Comparison of ENCODE assay signal across 14 cellular contexts in genomic region chr12:113071063-113071426, GRCh38. TPM values are rescaled to one million over a fixed set of nuclear protein-coding genes. Genes with fewer than 3 reads are reported as not detected.
DNase-seq lines count a peak whose midpoint lies in the region; ATAC-seq and TF ChIP-seq lines count a peak whose summit lies in the region.
"Had no signal": no experiment of that assay in that cellular context is flagged by ENCODE, and none has a peak within 500 bp of the region (broad histone marks: within the 10 kb centered on the region; RNA-seq: fewer than 3 reads in every experiment).

No MANE protein-coding gene starts in this region.

- ATAC-seq in CD4-positive, alpha-beta T cell (ENCODE audit: poor library complexity): no peak
- no peak for ATAC-seq in GM19397 (IDR thresholded peaks at IDR 0.05; ENCODE audit: unreplicated experiment)

- peak overlapping the region; percentile 68 for H3K4me3 ChIP-seq in OCI-LY3 (ENCODE audit: low read length)
- no peak overlapping the region for H3K4me3 ChIP-seq in endodermal cell (ENCODE audit: low read length)
- H3K4me3 ChIP-seq in neuronal stem cell (ENCODE audit: low read length in 2 of 2): no peak overlapping the region
- H3K4me3 ChIP-seq: Peyer's patch, psoas muscle had no signal

- H2BK5ac ChIP-seq in neuronal stem cell (ENCODE audit: low read length): no peak overlapping the region

- H2BK12ac ChIP-seq in neuronal stem cell (ENCODE audit: low read length): no peak overlapping the region

- H3K23ac ChIP-seq in neuronal stem cell (ENCODE audit: low read depth, low read length, poor library complexity): peak overlapping the region; percentile 50

- H3K27me3 Mint-ChIP-seq in CD4-positive, alpha-beta T cell: no peaks in the 10 kb centered on the region
- peaks cover 16% of the 10 kb centered on the region for H3K27me3 Mint-ChIP-seq in endodermal cell (ENCODE audit: insufficient read depth)
- peaks cover 20% of the 10 kb centered on the region for H3K27me3 Mint-ChIP-seq in progenitor cell of endocrine pancreas

- no peaks in the 10 kb centered on the region for H3K27me3 ChIP-seq in CD4-positive, alpha-beta T cell (ENCODE audit: control insufficient read depth, insufficient read depth, low read length)
- H3K27me3 ChIP-seq in OCI-LY3 (ENCODE audit: low read depth, low read length) (no peaks in the 10 kb centered on the region), endodermal cell (ENCODE audit: control insufficient read depth, insufficient read depth, low read length, poor library complexity, severe bottlenecking) (peaks cover 16% of the 10 kb centered on the region), neuronal stem cell (ENCODE audit: control insufficient read depth in 3 of 3, insufficient read depth in 3 of 3, low read depth in 1 of 3, low read length in 3 of 3) (peaks cover 0 to 21% (median 0%) of the 10 kb centered on the region in 3 experiments)
- H3K27me3 ChIP-seq: Peyer's patch had no signal

- TF ChIP-seq CTCF in CD4-positive, alpha-beta T cell (IDR thresholded peaks at IDR 0.05): no peak
- TF ChIP-seq CTCF in OCI-LY3 (IDR thresholded peaks at IDR 0.05; ENCODE audit: low read depth, low read length) (no peak), endodermal cell (conservative IDR thresholded peaks at IDR 0.05) (no peak), progenitor cell of endocrine pancreas (IDR thresholded peaks at IDR 0.05; ENCODE audit: unreplicated experiment) (no peak)

- CTCF ChIA-PET in CD4-positive, alpha-beta T cell (lab: Charles Lee): no interaction called here

- no peak overlapping the region for H3K14ac ChIP-seq in neuronal stem cell (ENCODE audit: low read length)

- H2AFZ ChIP-seq in OCI-LY3 (ENCODE audit: low read depth, low read length) (no peak overlapping the region), neuronal stem cell (ENCODE audit: low read length) (peak overlapping the region; percentile 9)

- H2AK5ac ChIP-seq in neuronal stem cell (ENCODE audit: low read depth, low read length): no peak overlapping the region

- peaks cover 5% of the 10 kb centered on the region; the same call in 1 of the 2 replicates for H3K79me2 ChIP-seq in OCI-LY3 (ENCODE audit: low read length)

- H3K4me3 Mint-ChIP-seq in CD4-positive, alpha-beta T cell: no peak overlapping the region
- no peak overlapping the region for H3K4me3 Mint-ChIP-seq in endodermal cell
- no peak overlapping the region for H3K4me3 Mint-ChIP-seq in progenitor cell of endocrine pancreas (ENCODE audit: low read depth)
- H3K4me3 Mint-ChIP-seq: mesothelial cell of epicardium had no signal

- no peak overlapping the region for H2BK120ac ChIP-seq in neuronal stem cell (ENCODE audit: low read depth, low read length)

- H4K8ac ChIP-seq in neuronal stem cell (ENCODE audit: low read depth, low read length): no peak overlapping the region

- H3K36me3 ChIP-seq in OCI-LY3 (replicated peaks; ENCODE audit: low read depth, low read length) (no peaks in the 10 kb centered on the region), endodermal cell (ENCODE audit: control insufficient read depth, insufficient read depth, low read length) (no peaks in the 10 kb centered on the region), neuronal stem cell (replicated peaks in 1 of 2; ENCODE audit: control insufficient read depth in 2 of 2, insufficient read depth in 2 of 2, low read length in 2 of 2) (no peaks in the 10 kb centered on the region)
- H3K36me3 ChIP-seq: Peyer's patch had no signal

- peak overlapping the region; percentile 75 for H3K27ac Mint-ChIP-seq in CD4-positive, alpha-beta T cell
- H3K27ac Mint-ChIP-seq in endodermal cell (peak overlapping the region; percentile 10), progenitor cell of endocrine pancreas (no peak overlapping the region)
- H3K27ac Mint-ChIP-seq: mesothelial cell of epicardium had no signal

- H3K4ac ChIP-seq in neuronal stem cell (ENCODE audit: low read length): no peak overlapping the region

- no peak overlapping the region for H4K91ac ChIP-seq in neuronal stem cell (ENCODE audit: low read depth, low read length, poor library complexity)

- 85 to 100% methylated on average over 1 to 3 of the region's 3 CpGs for WGBS in endodermal cell (ENCODE audit: insufficient coverage in 1 of 2, insufficient read length in 1 of 2), 2 experiments
- WGBS in neuronal stem cell (ENCODE audit: extremely low coverage in 2 of 2, insufficient read length in 2 of 2, insufficient replicate concordance in 1 of 2), 2 donors: no CpG with 5 or more reads among the region's 3 CpGs

- H3K4me1 Mint-ChIP-seq in CD4-positive, alpha-beta T cell (ENCODE audit: low read depth): peaks cover 82% of the 10 kb centered on the region
- H3K4me1 Mint-ChIP-seq in endodermal cell (peaks cover 4% of the 10 kb centered on the region), progenitor cell of endocrine pancreas (ENCODE audit: low read depth) (peaks cover 10% of the 10 kb centered on the region)
- H3K4me1 Mint-ChIP-seq: mesothelial cell of epicardium had no signal

- H3K9me3 ChIP-seq in CD4-positive, alpha-beta T cell (ENCODE audit: control insufficient read depth, low read length): no peaks in the 10 kb centered on the region
- H3K9me3 ChIP-seq in OCI-LY3 (ENCODE audit: insufficient read depth, low read length): no peaks in the 10 kb centered on the region
- H3K9me3 ChIP-seq in endodermal cell (ENCODE audit: control insufficient read depth, low read length): no peaks in the 10 kb centered on the region
- no peaks in the 10 kb centered on the region for H3K9me3 ChIP-seq in neuronal stem cell (replicated peaks in 1 of 2; ENCODE audit: control insufficient read depth in 2 of 2, insufficient read depth in 1 of 2, low read depth in 1 of 2, low read length in 2 of 2)
- H3K9me3 ChIP-seq: Peyer's patch, psoas muscle had no signal

- POLR2A ChIA-PET in CD4-positive, alpha-beta T cell (lab: Charles Lee): interaction anchor here (0.8 to 1.6 kb wide), 3 partner anchors 11 to 163 kb away, joined by 3 read pairs; no protein-coding TSS in a partner anchor

- H3K9me3 Mint-ChIP-seq in CD4-positive, alpha-beta T cell: no peaks in the 10 kb centered on the region
- H3K9me3 Mint-ChIP-seq in endodermal cell (no peaks in the 10 kb centered on the region), progenitor cell of endocrine pancreas (ENCODE audit: low read depth) (no peaks in the 10 kb centered on the region)
- H3K9me3 Mint-ChIP-seq: activated naive CD8-positive, alpha-beta T cell treated with anti-CD3 and anti-CD28 coated beads, Interleukin-2, amount 10 ng/mL, durations not matched to agents 7 days and 5 days; mesothelial cell of epicardium had no signal

- no peaks in the 10 kb centered on the region for H3K79me1 ChIP-seq in neuronal stem cell (ENCODE audit: low read depth, low read length)

- H3K9ac ChIP-seq in OCI-LY3 (ENCODE audit: low read length) (peak overlapping the region; percentile 84), endodermal cell (ENCODE audit: extremely low read depth, low read length, poor library complexity, severe bottlenecking) (no peak overlapping the region), neuronal stem cell (ENCODE audit: low read depth, low read length, poor library complexity) (no peak overlapping the region)

- no peak for DNase-seq in CD4-positive, alpha-beta T cell
- no peak for DNase-seq in endodermal cell
- DNase-seq in neuronal stem cell (ENCODE audit: low spot score): no peak
- DNase-seq in NCI-H1092 treated with DMSO at 0.1 percent for 48 hours (lab: John Stamatoyannopoulos, UW): no peak
- no peak for DNase-seq in KG1 (lab: John Stamatoyannopoulos, UW)
- DNase-seq in progenitor cell of endocrine pancreas (ENCODE audit: low spot score, unreplicated experiment): no peak
- DNase-seq: activated naive CD8-positive, alpha-beta T cell treated with anti-CD3 and anti-CD28 coated beads, Interleukin-2, amount 10 ng/mL, durations not matched to agents 7 days and 5 days; NCI-H1105; Peyer's patch; stimulated activated CD4-positive, alpha-beta T cell treated with anti-CD3 and anti-CD28 coated beads, Interleukin-2, amount 100 ng/mL, for 24 hours had no signal

- H3K36me3 Mint-ChIP-seq in CD4-positive, alpha-beta T cell (ENCODE audit: low read depth): peaks cover 28% of the 10 kb centered on the region
- no peaks in the 10 kb centered on the region for H3K36me3 Mint-ChIP-seq in endodermal cell (ENCODE audit: low read depth)
- no peaks in the 10 kb centered on the region for H3K36me3 Mint-ChIP-seq in progenitor cell of endocrine pancreas (ENCODE audit: insufficient read depth)
- H3K36me3 Mint-ChIP-seq: activated naive CD8-positive, alpha-beta T cell treated with anti-CD3 and anti-CD28 coated beads, Interleukin-2, amount 10 ng/mL, durations not matched to agents 7 days and 5 days; mesothelial cell of epicardium had no signal

- H3K18ac ChIP-seq in neuronal stem cell (ENCODE audit: low read length): no peak overlapping the region

- H3K4me1 ChIP-seq in OCI-LY3 (ENCODE audit: low read length) (peaks cover 87% of the 10 kb centered on the region), endodermal cell (ENCODE audit: control insufficient read depth, insufficient read depth, low read length) (no peaks in the 10 kb centered on the region), neuronal stem cell (ENCODE audit: control insufficient read depth in 2 of 2, insufficient read depth in 1 of 2, low read depth in 1 of 2, low read length in 2 of 2) (peaks cover 0 to 4% of the 10 kb centered on the region in 2 donors)
- H3K4me1 ChIP-seq: psoas muscle had no signal

- peak overlapping the region; percentile 70 for H3K4me2 ChIP-seq in OCI-LY3 (ENCODE audit: low read length)
- H3K4me2 ChIP-seq in neuronal stem cell (ENCODE audit: insufficient read depth, low read length, poor library complexity, severe bottlenecking): no peak overlapping the region

- no peak overlapping the region for H3K27ac ChIP-seq in CD4-positive, alpha-beta T cell (ENCODE audit: low read depth, low read length)
- H3K27ac ChIP-seq in OCI-LY3 (ENCODE audit: low read length): peak overlapping the region; percentile 92
- peak overlapping the region; percentile 47 for H3K27ac ChIP-seq in endodermal cell (ENCODE audit: low read depth, low read length)
- H3K27ac ChIP-seq in neuronal stem cell (replicated peaks; ENCODE audit: low read length): no peak overlapping the region
- H3K27ac ChIP-seq: psoas muscle had no signal

- no peaks in the 10 kb centered on the region for H4K20me1 ChIP-seq in OCI-LY3 (ENCODE audit: insufficient read depth, low read length)

- intact Hi-C loops in CD4-positive, alpha-beta T cell (cut with DNase I, micrococcal nuclease): no loop called here

- no peak overlapping the region for H2BK15ac ChIP-seq in neuronal stem cell (ENCODE audit: low read length)

RNA-seq across cellular contexts. Expression of gene DTX1, which starts 14.5 kb away (rescaled TPM):
- total RNA-seq in CD4-positive, alpha-beta T cell: 10 to 100 TPM; 14.0 to 14.2 TPM
- total RNA-seq in endodermal cell (1 to 10 TPM; 3.3 to 4.9 TPM), progenitor cell of endocrine pancreas (1.8 TPM in 2 replicates)
- 12.4 TPM for polyA plus RNA-seq in endodermal cell (2013, experiment 1 of 2)
- 8.3 TPM for polyA plus RNA-seq in endodermal cell (2013, experiment 2 of 2)
- polyA plus RNA-seq in neuronal stem cell (2013, experiment 1 of 2): 8.5 TPM
- 8.4 TPM for polyA plus RNA-seq in neuronal stem cell (2013, experiment 2 of 2)

Comparison
In these comparisons a context has a peak if more than half of its experiments do, and no peak if none do; other contexts are left out.
1. H3K27ac ChIP-seq: peak in OCI-LY3 (single experiment) and endodermal cell (single experiment); none in CD4-positive, alpha-beta T cell (single experiment) and neuronal stem cell (single experiment).